8 cellular contexts compared by ENCODE assay signal in the genomic region with DNA sequence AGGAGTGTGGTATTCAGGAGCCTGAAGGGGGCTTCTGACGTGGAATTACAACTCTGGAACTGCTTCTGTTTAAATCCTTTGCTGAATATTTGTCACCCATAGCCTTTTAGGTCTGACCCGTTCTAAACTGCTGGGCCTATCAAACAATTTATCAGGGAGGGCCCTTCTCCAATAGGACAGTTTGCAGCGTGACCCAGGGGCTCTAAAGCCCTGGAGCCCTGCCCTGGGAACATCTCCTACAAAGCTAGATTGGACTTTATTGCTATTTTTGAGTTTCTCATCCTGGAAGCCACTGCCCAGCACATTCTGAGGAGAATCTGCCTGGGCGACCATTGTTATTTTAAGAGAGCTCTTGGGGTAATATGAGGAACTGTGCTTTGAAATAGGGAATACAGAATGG. TPM values are rescaled to one million over a fixed set of nuclear protein-coding genes. Genes with fewer than 3 reads are reported as not detected.
DNase-seq lines count a peak whose midpoint lies in the region; ATAC-seq and TF ChIP-seq lines count a peak whose summit lies in the region.

No MANE protein-coding gene starts in this region.

- peak overlapping the region; percentile 66 to 97 (median 83) for H3K4me3 Mint-ChIP-seq in CD4-positive, alpha-beta memory T cell
- peak overlapping the region; percentile 81 for H3K4me3 Mint-ChIP-seq in central memory CD8-positive, alpha-beta T cell
- no peak overlapping the region for H3K4me3 Mint-ChIP-seq in nephron progenitor cell

- H3K4me1 Mint-ChIP-seq in CD4-positive, alpha-beta memory T cell, result peaks cover 68 to 100% (median 92%) of the 10 kb centered on the region in 4 donors
- H3K4me1 Mint-ChIP-seq in central memory CD8-positive, alpha-beta T cell, result peaks cover 99% of the 10 kb centered on the region
- H3K4me1 Mint-ChIP-seq in nephron progenitor cell, result peaks cover 68% of the 10 kb centered on the region

- peaks cover 87% of the 10 kb centered on the region for H3K79me2 ChIP-seq in Karpas-422 (ENCODE audit: low read length)

- no peak for ATAC-seq in central memory CD8-positive, alpha-beta T cell (replicated peaks; ENCODE audit: extremely low read depth, poor library complexity, severe bottlenecking)
- no peak for ATAC-seq in HG03442 (IDR thresholded peaks at IDR 0.05; ENCODE audit: unreplicated experiment)
- ATAC-seq in GM21576 (IDR thresholded peaks at IDR 0.05; ENCODE audit: unreplicated experiment), result no peak

- peak overlapping the region; percentile 70 for H3K4me2 ChIP-seq in Karpas-422 (ENCODE audit: low read depth, low read length, poor library complexity, severe bottlenecking)

- no peak for TF ChIP-seq CTCF in nephron progenitor cell (IDR thresholded peaks at IDR 0.05)

- CTCF ChIA-PET in CD4-positive, alpha-beta memory T cell (lab: Charles Lee; ENCODE audit: partially characterized antibody), result interaction anchor here (0.5 to 11.3 kb wide), 14 partner anchors 10 to 231 kb away, joined by 3 to 137 read pairs (median 14); no protein-coding TSS in a partner anchor

- H3K4me3 ChIP-seq in CD4-positive, alpha-beta memory T cell (ENCODE audit: low read length in 2 of 2), result peak overlapping the region; percentile 8 to 32
- H3K4me3 ChIP-seq in Karpas-422 (ENCODE audit: low read length), result peak overlapping the region; percentile 39; the same call in 1 of the 2 replicates
- H3K4me3 ChIP-seq in H7 (ENCODE audit: insufficient read depth, low read depth, low read length), result no peak overlapping the region

- no peaks in the 10 kb centered on the region for H3K27me3 Mint-ChIP-seq in CD4-positive, alpha-beta memory T cell
- no peaks in the 10 kb centered on the region for H3K27me3 Mint-ChIP-seq in central memory CD8-positive, alpha-beta T cell
- H3K27me3 Mint-ChIP-seq in nephron progenitor cell (ENCODE audit: low read depth, poor library complexity), result no peaks in the 10 kb centered on the region

- peak in 1 of 5 donors; percentile 9 for DNase-seq in CD4-positive, alpha-beta memory T cell
- DNase-seq in Karpas-422 (no peak), nephron progenitor cell (no peak), H7 (no peak)
- DNase-seq in central memory CD8-positive, alpha-beta T cell (ENCODE audit: low spot score in 2 of 2), result no peak
- no peak for DNase-seq in stimulated activated CD8-positive, alpha-beta memory T cell treated with anti-CD3 and anti-CD28 coated beads, Interleukin-4, amount 100 ng/mL, for 48 hours

- no peaks in the 10 kb centered on the region for H3K9me2 ChIP-seq in Karpas-422 (replicated peaks; ENCODE audit: insufficient read depth, low read length)

- peaks cover under 1 to 27% of the 10 kb centered on the region in 2 donors for H3K36me3 Mint-ChIP-seq in CD4-positive, alpha-beta memory T cell
- peaks cover 55% of the 10 kb centered on the region for H3K36me3 Mint-ChIP-seq in central memory CD8-positive, alpha-beta T cell (ENCODE audit: insufficient read depth)
- no peaks in the 10 kb centered on the region for H3K36me3 Mint-ChIP-seq in nephron progenitor cell (ENCODE audit: low read depth)

- peaks cover 13% of the 10 kb centered on the region; the same call in 1 of the 2 replicates for H4K20me1 ChIP-seq in Karpas-422 (ENCODE audit: insufficient read depth, low read depth, low read length)

- no peaks in the 10 kb centered on the region for H3K27me3 ChIP-seq in CD4-positive, alpha-beta memory T cell (ENCODE audit: insufficient read depth, low read length)
- no peaks in the 10 kb centered on the region for H3K27me3 ChIP-seq in Karpas-422 (ENCODE audit: low read length)
- no peaks in the 10 kb centered on the region for H3K27me3 ChIP-seq in H7 (ENCODE audit: control insufficient read depth, insufficient read depth, low read length)

- peak overlapping the region; percentile 82 for H3K27ac ChIP-seq in CD4-positive, alpha-beta memory T cell (ENCODE audit: low read depth, low read length)
- peak overlapping the region; percentile 93 for H3K27ac ChIP-seq in Karpas-422 (ENCODE audit: low read length)

- no peaks in the 10 kb centered on the region for H3K36me3 ChIP-seq in CD4-positive, alpha-beta memory T cell (ENCODE audit: insufficient read depth, low read length)
- H3K36me3 ChIP-seq in Karpas-422 (ENCODE audit: insufficient read depth, low read length), result no peaks in the 10 kb centered on the region
- no peaks in the 10 kb centered on the region; the same call in 1 of the 2 replicates for H3K36me3 ChIP-seq in H7 (replicated peaks; ENCODE audit: control insufficient read depth, insufficient read depth, low read length)

- peak overlapping the region; percentile 60 for H3K9ac ChIP-seq in Karpas-422 (ENCODE audit: low read length)

- H2AFZ ChIP-seq in Karpas-422 (ENCODE audit: low read length), result no peak overlapping the region

- peaks cover 99% of the 10 kb centered on the region for H3K4me1 ChIP-seq in CD4-positive, alpha-beta memory T cell (ENCODE audit: insufficient read depth, low read length)
- H3K4me1 ChIP-seq in Karpas-422 (ENCODE audit: low read length), result peaks cover 93% of the 10 kb centered on the region

- peak overlapping the region; percentile 91 to 98 (median 96) for H3K27ac Mint-ChIP-seq in CD4-positive, alpha-beta memory T cell
- peak overlapping the region; percentile 95 for H3K27ac Mint-ChIP-seq in central memory CD8-positive, alpha-beta T cell (ENCODE audit: low read depth)
- H3K27ac Mint-ChIP-seq in nephron progenitor cell, result peak overlapping the region; percentile 69

- peaks cover 0 to 1% (median 0%) of the 10 kb centered on the region in 8 donors for H3K9me3 Mint-ChIP-seq in CD4-positive, alpha-beta memory T cell
- no peaks in the 10 kb centered on the region for H3K9me3 Mint-ChIP-seq in central memory CD8-positive, alpha-beta T cell
- H3K9me3 Mint-ChIP-seq in nephron progenitor cell, result no peaks in the 10 kb centered on the region

- intact Hi-C loops in CD4-positive, alpha-beta memory T cell (cut with micrococcal nuclease), result no loop called here

- H3K9me3 ChIP-seq in CD4-positive, alpha-beta memory T cell (ENCODE audit: control insufficient read depth in 1 of 2, low read length in 2 of 2), result no peaks in the 10 kb centered on the region
- no peaks in the 10 kb centered on the region for H3K9me3 ChIP-seq in Karpas-422 (ENCODE audit: low read length)

- POLR2A ChIA-PET in CD4-positive, alpha-beta memory T cell (lab: Charles Lee; ENCODE audit: partially characterized antibody), result interaction anchor here (0.7 to 23.9 kb wide), 27 partner anchors 10 to 161 kb away, joined by 3 to 562 read pairs (median 7); a partner anchor contains a TSS

RNA-seq across cellular contexts. Expression of a gene that starts 35.5 kb away (rescaled TPM):
- total RNA-seq in CD4-positive, alpha-beta memory T cell, result 100 to 1,000 TPM; 197 to 202 TPM
- 10 to 100 TPM; 22.0 to 82.2 TPM for polyA plus RNA-seq in CD4-positive, alpha-beta memory T cell
- 32.9 and 38.8 TPM in 2 replicates for total RNA-seq in Karpas-422 (2014; rRNA removed; shearing (Covaris generic); ENCODE audit: low replicate concordance)
- total RNA-seq in H7 (2014; rRNA removed; shearing (Covaris generic)), result 29.5 and 36.5 TPM in 2 replicates
